In genomic region chrX:16100673-16101072, GRCh38 we compare ENCODE assay signal across 26 cellular contexts. TPM values are rescaled to one million over a fixed set of nuclear protein-coding genes. Genes with fewer than 3 reads are reported as not detected.
"Had no signal": no experiment of that assay in that cellular context is flagged by ENCODE, and none has a peak within 500 bp of the region (broad histone marks: within the 10 kb centered on the region; RNA-seq: fewer than 3 reads in every experiment).

No MANE protein-coding gene starts in this region.

- H3K36me3 ChIP-seq: left lung, pancreas, right lobe of liver, stomach, suprapubic skin, transverse colon, uterus had no signal

- H3K36me3 Mint-ChIP-seq: activated naive CD4-positive, alpha-beta T cell treated with anti-CD3 and anti-CD28 coated beads, Interleukin-2, amount 50 U/mL, for 24 hours; brain; stimulated activated memory B cell treated with anti-CD40 and anti-IgM and Interleukin-4, amounts not matched to agents 10 μg/mL and 1 μg/mL and 100 μg/mL, for 72 hours had no signal

- H3K4me1 ChIP-seq: left lung, pancreas, right lobe of liver, stomach, suprapubic skin, transverse colon, uterus had no signal

- H3K9me3 ChIP-seq: left lung, pancreas, right lobe of liver, suprapubic skin, transverse colon, uterus had no signal

- H3K27me3 ChIP-seq: left lung, right lobe of liver, stomach, suprapubic skin, transverse colon, uterus had no signal

- H3K4me1 Mint-ChIP-seq: activated CD4-positive, alpha-beta T cell treated with anti-CD3 and anti-CD28 coated beads, Interleukin-2, amount 10 ng/mL, durations not matched to agents 24 days and 14 days; activated naive CD4-positive, alpha-beta T cell treated with anti-CD3 and anti-CD28 coated beads, Interleukin-2, amount 50 U/mL, for 24 hours; central memory CD8-positive, alpha-beta T cell; nephron had no signal

- H3K27me3 Mint-ChIP-seq: activated CD4-positive, alpha-beta T cell treated with anti-CD3 and anti-CD28 coated beads, Interleukin-2, amount 10 ng/mL, durations not matched to agents 24 days and 14 days; activated naive CD4-positive, alpha-beta T cell treated with anti-CD3 and anti-CD28 coated beads, Interleukin-2, amount 50 U/mL, for 24 hours; brain; central memory CD8-positive, alpha-beta T cell; stimulated activated memory B cell treated with anti-CD40 and anti-IgM and Interleukin-4, amounts not matched to agents 10 μg/mL and 1 μg/mL and 100 μg/mL, for 72 hours had no signal

- H3K4me3 Mint-ChIP-seq: activated CD4-positive, alpha-beta T cell treated with anti-CD3 and anti-CD28 coated beads, Interleukin-2, amount 10 ng/mL, durations not matched to agents 24 days and 14 days; activated CD8-positive, alpha-beta T cell treated with anti-CD3 and anti-CD28 coated beads, Interleukin-2, amount 10 ng/mL, durations not matched to agents 7 days and 5 days; activated naive CD4-positive, alpha-beta T cell treated with anti-CD3 and anti-CD28 coated beads, Interleukin-2, amount 50 U/mL, for 24 hours; central memory CD8-positive, alpha-beta T cell; nephron; stimulated activated memory B cell treated with anti-CD40 and anti-IgM and Interleukin-4, amounts not matched to agents 10 μg/mL and 1 μg/mL and 100 μg/mL, for 72 hours had no signal

- H3K4me3 ChIP-seq: left lung, pancreas, right lobe of liver, skin epidermis, stomach, suprapubic skin, transverse colon, uterus had no signal

- DNase-seq: activated CD4-positive, alpha-beta T cell treated with anti-CD3 and anti-CD28 coated beads, Interleukin-2, amount 10 ng/mL, durations not matched to agents 24 days and 14 days; activated CD8-positive, alpha-beta T cell treated with anti-CD3 and anti-CD28 coated beads, Interleukin-2, amount 10 ng/mL, durations not matched to agents 7 days and 5 days; activated gamma-delta T cell treated with Interleukin-2 at 50 U/mL for 16 hours; anterior cingulate cortex; effector memory CD4-positive, alpha-beta T cell; foreskin melanocyte; left lung; mammary epithelial cell; pancreas; right lobe of liver; stimulated activated CD4-positive, alpha-beta T cell treated with anti-CD3 and anti-CD28 coated beads, Interleukin-15, amount 100 ng/mL, for 24 hours; stomach; transverse colon; uterus had no signal

- ATAC-seq: activated CD4-positive, CD25-positive, alpha-beta regulatory T cell treated with anti-CD3 and anti-CD28 coated beads, Interleukin-2, amount 50 U/mL, for 24 hours; activated CD8-positive, alpha-beta T cell treated with anti-CD3 and anti-CD28 coated beads, Interleukin-2, amount 10 ng/mL, durations not matched to agents 7 days and 5 days; esophagus mucosa; left lung; pancreas; right lobe of liver; stimulated activated memory B cell treated with anti-CD40 and anti-IgM and Interleukin-4, amounts not matched to agents 10 μg/mL and 1 μg/mL and 100 μg/mL, for 72 hours had no signal

- H3K27ac ChIP-seq: left lung, pancreas, right lobe of liver, skin epidermis, stomach, suprapubic skin, transverse colon, uterus had no signal

- H3K9me3 Mint-ChIP-seq: activated CD4-positive, alpha-beta T cell treated with anti-CD3 and anti-CD28 coated beads, Interleukin-2, amount 10 ng/mL, durations not matched to agents 24 days and 14 days; activated naive CD4-positive, alpha-beta T cell treated with anti-CD3 and anti-CD28 coated beads, Interleukin-2, amount 50 U/mL, for 24 hours; central memory CD8-positive, alpha-beta T cell; stimulated activated memory B cell treated with anti-CD40 and anti-IgM and Interleukin-4, amounts not matched to agents 10 μg/mL and 1 μg/mL and 100 μg/mL, for 72 hours had no signal

- H3K27ac Mint-ChIP-seq: activated CD4-positive, alpha-beta T cell treated with anti-CD3 and anti-CD28 coated beads, Interleukin-2, amount 10 ng/mL, durations not matched to agents 24 days and 14 days; activated CD8-positive, alpha-beta T cell treated with anti-CD3 and anti-CD28 coated beads, Interleukin-2, amount 10 ng/mL, durations not matched to agents 7 days and 5 days; activated naive CD4-positive, alpha-beta T cell treated with anti-CD3 and anti-CD28 coated beads, Interleukin-2, amount 50 U/mL, for 24 hours; nephron; stimulated activated memory B cell treated with anti-CD40 and anti-IgM and Interleukin-4, amounts not matched to agents 10 μg/mL and 1 μg/mL and 100 μg/mL, for 72 hours had no signal

RNA-seq across cellular contexts. Expression of gene GRPR, which starts 22.7 kb away (rescaled TPM):
- total RNA-seq: activated CD4-positive, alpha-beta T cell treated with anti-CD3 and anti-CD28 coated beads, Interleukin-2, amount 10 ng/mL, durations not matched to agents 24 days and 14 days; activated CD8-positive, alpha-beta T cell treated with anti-CD3 and anti-CD28 coated beads, Interleukin-2, amount 10 ng/mL, durations not matched to agents 7 days and 5 days; endothelial cell of umbilical vein; esophagus mucosa; kidney epithelial cell; right lobe of liver; suprapubic skin; T-helper 2 cell treated with Interferon-gamma antibody and Interleukin-4, amounts not matched to agents 100 ng/mL and 5 ng/mL, for 36 hours had no signal
